In genomic region chr11:126101241-126101929, GRCh38 we compare ENCODE assay signal across 22 cellular contexts. TPM values are rescaled to one million over a fixed set of nuclear protein-coding genes. Genes with fewer than 3 reads are reported as not detected.
DNase-seq lines count a peak whose midpoint lies in the region; ATAC-seq and TF ChIP-seq lines count a peak whose summit lies in the region.
"Had no signal": no experiment of that assay in that cellular context is flagged by ENCODE, and none has a peak within 500 bp of the region (broad histone marks: within the 10 kb centered on the region; RNA-seq: fewer than 3 reads in every experiment).

No MANE protein-coding gene starts in this region.

- TF ChIP-seq POLR2A in spleen (IDR thresholded peaks at IDR 0.05): no peak
- TF ChIP-seq POLR2A in suprapubic skin (IDR thresholded peaks at IDR 0.05): no peak

- peak overlapping the region in 2 of 3 experiments; percentile 16 to 37 for H3K4me3 Mint-ChIP-seq in nephron
- H3K4me3 Mint-ChIP-seq in activated T-cell treated with anti-CD3 and anti-CD28 coated beads, Interleukin-2, amount 50 U/mL, for 4 hours: no peak overlapping the region
- H3K4me3 Mint-ChIP-seq: activated CD4-positive, alpha-beta T cell treated with anti-CD3 and anti-CD28 coated beads for 36 hours; stimulated activated naive CD8-positive, alpha-beta T cell treated with anti-CD3 and anti-CD28 coated beads, Interleukin-15, Interleukin-2, amounts not matched to agents 100 ng/mL and 50 ng/mL, for 24 hours had no signal

- TF ChIP-seq CTCF in nephron (IDR thresholded peaks at IDR 0.05; ENCODE audit: unreplicated experiment in 3 of 3) (no peak), spleen (IDR thresholded peaks at IDR 0.05 in 8 of 11, conservative IDR thresholded peaks at IDR 0.05 in 3 of 11) (no peak), suprapubic skin (IDR thresholded peaks at IDR 0.05) (no peak), mucosa of descending colon (IDR thresholded peaks at IDR 0.05) (no peak)

- peak overlapping the region; percentile 6 for H3K27ac ChIP-seq in HUES48 (ENCODE audit: low read depth, low read length)
- H3K27ac ChIP-seq in spleen: no peak overlapping the region
- no peak overlapping the region for H3K27ac ChIP-seq in suprapubic skin
- H3K27ac ChIP-seq: BLaER1 treated with 17β-estradiol and CSF1 and Interleukin-3, amounts not matched to agents 10 nM and 100 nM; dorsolateral prefrontal cortex; psoas muscle had no signal

- no peak for ATAC-seq in activated T-cell treated with anti-CD3 and anti-CD28 coated beads, Interleukin-2, amount 50 U/mL, for 4 hours
- ATAC-seq in mucosa of descending colon: no peak
- ATAC-seq: activated CD4-positive, alpha-beta T cell treated with anti-CD3 and anti-CD28 coated beads for 36 hours; psoas muscle had no signal

- H3K36me3 Mint-ChIP-seq in nephron (ENCODE audit: low read depth): no peaks in the 10 kb centered on the region
- no peaks in the 10 kb centered on the region for H3K36me3 Mint-ChIP-seq in activated T-cell treated with anti-CD3 and anti-CD28 coated beads, Interleukin-2, amount 50 U/mL, for 4 hours (ENCODE audit: insufficient read depth)

- H3K4me3 ChIP-seq in HUES48 (ENCODE audit: low read depth, low read length): no peak overlapping the region
- H3K4me3 ChIP-seq in spleen: no peak overlapping the region
- H3K4me3 ChIP-seq in suprapubic skin: no peak overlapping the region
- no peak overlapping the region for H3K4me3 ChIP-seq in mucosa of descending colon
- H3K4me3 ChIP-seq: BLaER1 treated with 17β-estradiol and CSF1 and Interleukin-3, amounts not matched to agents 10 nM and 100 nM; dorsolateral prefrontal cortex; HAP-1; psoas muscle; transverse colon had no signal

- H3K4me1 ChIP-seq in HUES48 (ENCODE audit: control insufficient read depth, insufficient read depth, low read length) (peaks cover 28% of the 10 kb centered on the region), spleen (peaks cover 0 to 7% (median 0%) of the 10 kb centered on the region in 6 donors), suprapubic skin (peaks cover 9% of the 10 kb centered on the region), mucosa of descending colon (ENCODE audit: low read depth) (peaks cover 7% of the 10 kb centered on the region)
- H3K4me1 ChIP-seq: HAP-1, psoas muscle had no signal

- 80 to 87% (median 81%) methylated on average over 12 of the region's 12 CpGs for WGBS in spleen, 5 donors
- WGBS in suprapubic skin: 91% methylated on average over 11 of the region's 12 CpGs

- H3K27me3 Mint-ChIP-seq in nephron (ENCODE audit: low read depth): no peaks in the 10 kb centered on the region
- peaks cover 3% of the 10 kb centered on the region for H3K27me3 Mint-ChIP-seq in activated T-cell treated with anti-CD3 and anti-CD28 coated beads, Interleukin-2, amount 50 U/mL, for 4 hours (ENCODE audit: low read depth)
- H3K27me3 Mint-ChIP-seq: stimulated activated naive CD8-positive, alpha-beta T cell treated with anti-CD3 and anti-CD28 coated beads, Interleukin-15, Interleukin-2, amounts not matched to agents 100 ng/mL and 50 ng/mL, for 24 hours had no signal

- no peaks in the 10 kb centered on the region for H3K9me3 ChIP-seq in HUES48 (ENCODE audit: control insufficient read depth, insufficient read depth, low read length)
- H3K9me3 ChIP-seq in spleen: no peaks in the 10 kb centered on the region
- H3K9me3 ChIP-seq in suprapubic skin: no peaks in the 10 kb centered on the region
- H3K9me3 ChIP-seq in mucosa of descending colon: no peaks in the 10 kb centered on the region
- H3K9me3 ChIP-seq: BLaER1 treated with 17β-estradiol and CSF1 and Interleukin-3, amounts not matched to agents 10 nM and 100 nM; HAP-1; psoas muscle; transverse colon had no signal

- H3K9me3 Mint-ChIP-seq in nephron: no peaks in the 10 kb centered on the region
- no peaks in the 10 kb centered on the region for H3K9me3 Mint-ChIP-seq in activated T-cell treated with anti-CD3 and anti-CD28 coated beads, Interleukin-2, amount 50 U/mL, for 4 hours
- H3K9me3 Mint-ChIP-seq: stimulated activated naive CD8-positive, alpha-beta T cell treated with anti-CD3 and anti-CD28 coated beads, Interleukin-15, Interleukin-2, amounts not matched to agents 100 ng/mL and 50 ng/mL, for 24 hours had no signal

- peaks cover 82% of the 10 kb centered on the region for H3K4me1 Mint-ChIP-seq in nephron
- no peaks in the 10 kb centered on the region for H3K4me1 Mint-ChIP-seq in activated T-cell treated with anti-CD3 and anti-CD28 coated beads, Interleukin-2, amount 50 U/mL, for 4 hours (ENCODE audit: low read depth)
- H3K4me1 Mint-ChIP-seq: activated CD4-positive, alpha-beta T cell treated with anti-CD3 and anti-CD28 coated beads for 36 hours had no signal

- no peaks in the 10 kb centered on the region for H3K27me3 ChIP-seq in HUES48 (ENCODE audit: control insufficient read depth, insufficient read depth, low read length)
- H3K27me3 ChIP-seq in spleen (replicated peaks in 1 of 7): peaks cover 0 to 9% (median 0%) of the 10 kb centered on the region in 7 donors
- H3K27me3 ChIP-seq in suprapubic skin: no peaks in the 10 kb centered on the region
- H3K27me3 ChIP-seq: BLaER1 treated with 17β-estradiol and CSF1 and Interleukin-3, amounts not matched to agents 10 nM and 100 nM; transverse colon had no signal

- intact Hi-C loops in spleen (cut with DNase I; ENCODE audit: low total_unique reads): no loop called here
- intact Hi-C loops in mucosa of descending colon (cut with DNase I, micrococcal nuclease): no loop called here

- H3K27ac Mint-ChIP-seq in nephron: peak overlapping the region; percentile 88 to 92 (median 92)
- H3K27ac Mint-ChIP-seq: activated CD4-positive, alpha-beta T cell treated with anti-CD3 and anti-CD28 coated beads for 36 hours; stimulated activated naive CD8-positive, alpha-beta T cell treated with anti-CD3 and anti-CD28 coated beads, Interleukin-15, Interleukin-2, amounts not matched to agents 100 ng/mL and 50 ng/mL, for 24 hours had no signal

- H3K36me3 ChIP-seq in HUES48 (ENCODE audit: control insufficient read depth, insufficient read depth, low read length): no peaks in the 10 kb centered on the region
- no peaks in the 10 kb centered on the region for H3K36me3 ChIP-seq in spleen
- no peaks in the 10 kb centered on the region for H3K36me3 ChIP-seq in suprapubic skin
- H3K36me3 ChIP-seq in mucosa of descending colon (ENCODE audit: low read depth): no peaks in the 10 kb centered on the region
- H3K36me3 ChIP-seq: BLaER1 treated with 17β-estradiol and CSF1 and Interleukin-3, amounts not matched to agents 10 nM and 100 nM; HAP-1; transverse colon had no signal

- TF ChIP-seq EP300 in suprapubic skin (IDR thresholded peaks at IDR 0.05): no peak

- no peak overlapping the region for H3K9ac ChIP-seq in HUES48 (ENCODE audit: low read depth, low read length)
- H3K9ac ChIP-seq: BLaER1 treated with 17β-estradiol and CSF1 and Interleukin-3, amounts not matched to agents 10 nM and 100 nM had no signal

- DNase-seq in ecto neural progenitor cell (ENCODE audit: low spot score): peak; percentile 94
- DNase-seq in spleen: peak; percentile 58
- no peak for DNase-seq in suprapubic skin (ENCODE audit: low spot score in 2 of 2)
- no peak for DNase-seq in activated T-cell treated with anti-CD3 and anti-CD28 coated beads, Interleukin-2, amount 50 U/mL, for 4 hours
- DNase-seq in mucosa of descending colon: no peak
- DNase-seq: activated CD4-positive, alpha-beta T cell treated with anti-CD3 and anti-CD28 coated beads for 36 hours; activated CD8-positive, alpha-beta memory T cell treated with anti-CD3 and anti-CD28 coated beads for 24 hours; activated gamma-delta T cell; dorsolateral prefrontal cortex; glutamatergic neuron; KG1; NCI-H1436; NCI-H2081 treated with DMSO at 0.1 percent for 48 hours; NCI-H446 treated with DMSO at 0.1 percent for 48 hours; OCI-M1; psoas muscle; transverse colon had no signal

RNA-seq across cellular contexts. Expression of gene CDON, which starts 38.7 kb away (rescaled TPM):
- total RNA-seq in spleen: 1 to 10 TPM; 1.8 to 5.3 (median 3.6) TPM
- polyA plus RNA-seq in spleen: under 1 TPM; 0.30 to 0.58 (median 0.45) TPM
- total RNA-seq in suprapubic skin: 10 to 100 TPM; 27.6 to 67.4 (median 43.1) TPM
- total RNA-seq in activated T-cell treated with anti-CD3 and anti-CD28 coated beads, Interleukin-2, amount 50 U/mL, for 4 hours: 1 to 10 TPM; 3.3 to 5.1 (median 3.9) TPM
- total RNA-seq in mucosa of descending colon: 10 to 100 TPM in 1 of 3 donors, 1 to 10 TPM in 2; 3.8 to 91.6 (median 6.6) TPM

Comparison
In these comparisons a context has a peak if more than half of its experiments do, and no peak if none do; other contexts are left out.
1. DNase-seq: peak in ecto neural progenitor cell (single experiment) and spleen (single experiment); none in suprapubic skin (0 of 2), activated T-cell treated with anti-CD3 and anti-CD28 coated beads, Interleukin-2, amount 50 U/mL, for 4 hours (single experiment) and mucosa of descending colon (0 of 3).